In genomic region chr7:79702116-79702515, GRCh38 we compare ENCODE assay signal across 1 cellular context.
TF ChIP-seq lines count a peak whose summit lies in the region.

No MANE protein-coding gene starts in this region.

TF ChIP-seq in IMR-90, 13 proteins besides CTCF, POLR2A, EP300 and RAD21 (continued from another document):
- TF ChIP-seq MAZ (IDR thresholded peaks at IDR 0.05; ENCODE audit: borderline replicate concordance, low read depth, low read length) = no peak
